Comparison of ENCODE assay signal across 10 cellular contexts in genomic region chr3:71247221-71247947, GRCh38.
DNase-seq lines count a peak whose midpoint lies in the region; ATAC-seq and TF ChIP-seq lines count a peak whose summit lies in the region.
"Had no signal": no experiment of that assay in that cellular context is flagged by ENCODE, and none has a peak within 500 bp of the region (broad histone marks: within the 10 kb centered on the region; RNA-seq: fewer than 3 reads in every experiment).

No MANE protein-coding gene starts in this region.

- H3K27me3 Mint-ChIP-seq in stimulated activated naive CD8-positive, alpha-beta T cell treated with anti-CD3 and anti-CD28 coated beads, Interleukin-15, amount 100 ng/mL, for 72 hours, result no peaks in the 10 kb centered on the region

- no peaks in the 10 kb centered on the region for H3K9me3 Mint-ChIP-seq in stimulated activated naive CD8-positive, alpha-beta T cell treated with anti-CD3 and anti-CD28 coated beads, Interleukin-15, amount 100 ng/mL, for 72 hours
- H3K9me3 Mint-ChIP-seq: activated T-cell treated with anti-CD3 and anti-CD28 coated beads, Interleukin-2, amount 50 U/mL, for 4 hours had no signal

- DNase-seq in stimulated activated naive CD8-positive, alpha-beta T cell treated with anti-CD3 and anti-CD28 coated beads, Interleukin-15, Interleukin-2, amounts not matched to agents 100 U/mL and 50 U/mL, for 24 hours, result no peak
- DNase-seq in stimulated activated naive CD8-positive, alpha-beta T cell treated with anti-CD3 and anti-CD28 coated beads, Interleukin-15, amount 100 ng/mL, for 72 hours, result no peak
- peak; percentile 47 for DNase-seq in hepatic stellate cell (ENCODE audit: low spot score)
- DNase-seq in stimulated activated CD4-positive, alpha-beta T cell treated with anti-CD3 and anti-CD28 coated beads, Interleukin-15, amount 100 ng/mL, for 24 hours, result no peak
- DNase-seq in NCI-H1105 treated with DMSO at 0.1 percent for 48 hours (lab: John Stamatoyannopoulos, UW), result no peak
- DNase-seq: activated T-cell treated with anti-CD3 and anti-CD28 coated beads, Interleukin-2, amount 50 U/mL, for 4 hours; kidney glomerular epithelial cell had no signal

- ATAC-seq in stimulated activated naive CD8-positive, alpha-beta T cell treated with anti-CD3 and anti-CD28 coated beads, Interleukin-15, Interleukin-2, amounts not matched to agents 100 U/mL and 50 U/mL, for 24 hours, result peak; percentile 21
- no peak for ATAC-seq in stimulated activated naive CD8-positive, alpha-beta T cell treated with anti-CD3 and anti-CD28 coated beads, Interleukin-15, amount 100 ng/mL, for 72 hours
- peak; percentile 72 for ATAC-seq in SK-N-SH treated with all-trans-retinoic acid at 6 μM for 48 hours
- no peak for ATAC-seq in HG03135 (IDR thresholded peaks at IDR 0.05; ENCODE audit: unreplicated experiment)
- no peak for ATAC-seq in GM18519 (IDR thresholded peaks at IDR 0.05; ENCODE audit: low FRiP score, unreplicated experiment)

- no peak overlapping the region for H3K4me3 Mint-ChIP-seq in stimulated activated naive CD8-positive, alpha-beta T cell treated with anti-CD3 and anti-CD28 coated beads, Interleukin-15, amount 100 ng/mL, for 72 hours
- H3K4me3 Mint-ChIP-seq: activated T-cell treated with anti-CD3 and anti-CD28 coated beads, Interleukin-2, amount 50 U/mL, for 4 hours had no signal

- peak overlapping the region in 1 of 2 donors; percentile 88 for H3K27ac Mint-ChIP-seq in stimulated activated naive CD8-positive, alpha-beta T cell treated with anti-CD3 and anti-CD28 coated beads, Interleukin-15, amount 100 ng/mL, for 72 hours

- peaks cover 91% of the 10 kb centered on the region for H3K4me1 Mint-ChIP-seq in stimulated activated naive CD8-positive, alpha-beta T cell treated with anti-CD3 and anti-CD28 coated beads, Interleukin-15, amount 100 ng/mL, for 72 hours

TF ChIP-seq in SK-N-SH treated with all-trans-retinoic acid at 6 μM for 48 hours, 23 proteins besides CTCF, POLR2A, EP300 and RAD21:
- TF ChIP-seq ZC3H10 (CRISPR knock-in tag; IDR thresholded peaks at IDR 0.05) (no peak), CSDC2 (CRISPR knock-in tag; IDR thresholded peaks at IDR 0.05) (0 out of 2 replicates have a peak, but pooled peaks have one; percentile 50)

Comparison
In these comparisons a context has a peak if more than half of its experiments do, and no peak if none do; other contexts are left out.
1. ATAC-seq: peak in stimulated activated naive CD8-positive, alpha-beta T cell treated with anti-CD3 and anti-CD28 coated beads, Interleukin-15, Interleukin-2, amounts not matched to agents 100 U/mL and 50 U/mL, for 24 hours (single experiment) and SK-N-SH treated with all-trans-retinoic acid at 6 μM for 48 hours (single experiment); none in stimulated activated naive CD8-positive, alpha-beta T cell treated with anti-CD3 and anti-CD28 coated beads, Interleukin-15, amount 100 ng/mL, for 72 hours (single experiment), HG03135 (single experiment) and GM18519 (single experiment).